In genomic region chr1:179293340-179294327, GRCh38 we compare ENCODE assay signal across 8 cellular contexts. TPM values are rescaled to one million over a fixed set of nuclear protein-coding genes. Genes with fewer than 3 reads are reported as not detected.
A peak's percentile ranks its signal among the peaks of the same experiment; 100 is the strongest.
DNase-seq lines count a peak whose midpoint lies in the region; ATAC-seq, FAIRE-seq and TF ChIP-seq lines count a peak whose summit lies in the region.

Gene SOAT1, plus strand, starts transcription at chr1:179293797. Its CDS starts 8,888 bp downstream, at chr1:179302685.

- intact Hi-C loops in kidney (cut with DNase I): no loop called here

- peak within 1 kb of the TSS; percentile 83 to 93 for H3K27ac ChIP-seq in kidney (ENCODE audit: low read depth in 2 of 2, low read length in 2 of 2)

- H3K4me3 ChIP-seq in kidney (ENCODE audit: low read length in 2 of 2): peak within 1 kb of the TSS; percentile 57 to 89

- TF ChIP-seq CTCF in AG09319 (IDR thresholded peaks at IDR 0.05; ENCODE audit: low read depth, low read length): peak; percentile 25
- TF ChIP-seq CTCF in kidney (IDR thresholded peaks at IDR 0.05; ENCODE audit: borderline replicate concordance, extremely low read depth, insufficient read depth): no peak

- ATAC-seq in GM18907 (IDR thresholded peaks at IDR 0.05; ENCODE audit: unreplicated experiment) (peak; percentile 96), HG03159 (IDR thresholded peaks at IDR 0.05; ENCODE audit: unreplicated experiment) (peak; percentile 97)
- peak; percentile 97 for ATAC-seq in activated CD4-positive, CD25-positive, alpha-beta regulatory T cell treated with anti-CD3 and anti-CD28 coated beads, Interleukin-2, amount 50 U/mL, for 24 hours

- H3K9me3 ChIP-seq in kidney (ENCODE audit: control insufficient read depth in 1 of 2, low read length in 2 of 2): no peaks in the 10 kb centered on the region

- peak within 1 kb of the TSS; percentile 72 to 81 for H3K9ac ChIP-seq in kidney (ENCODE audit: low read length in 2 of 2)

- peaks cover 8 to 12% of the 10 kb centered on the region in 2 donors for H3K4me1 ChIP-seq in kidney (ENCODE audit: control insufficient read depth in 1 of 2, insufficient read depth in 1 of 2, low read depth in 1 of 2, low read length in 2 of 2)

- FAIRE-seq in kidney (lab: Jason Lieb, UNC): no peak

- DNase-seq in AG09319 (ENCODE audit: extremely low read depth, low read depth) (peak; percentile 66), NCI-H345 treated with DMSO at 0.1 percent for 48 hours (lab: John Stamatoyannopoulos, UW; ENCODE audit: unreplicated experiment) (peak; percentile 88), cerebellar cortex (ENCODE audit: low spot score) (peak; percentile 93), kidney (peak; percentile 98)
- peak; percentile 87 to 92 for DNase-seq in stimulated activated CD4-positive, alpha-beta T cell treated with anti-CD3 and anti-CD28 coated beads, Interleukin-15, amount 100 ng/mL, for 48 hours (ENCODE audit: low read depth in 2 of 2)

- H3K36me3 ChIP-seq in kidney (ENCODE audit: control insufficient read depth in 1 of 2, insufficient read depth in 2 of 2, low read length in 2 of 2): no peaks in the 10 kb centered on the region

RNA-seq across cellular contexts. Expression of gene SOAT1, which starts in this region (rescaled TPM):
- total RNA-seq in kidney: 58.1 TPM
- 6.8 TPM for polyA plus RNA-seq in kidney (ENCODE audit: insufficient read depth, low read depth, low replicate concordance)

Comparison
In these comparisons a context has a peak if more than half of its experiments do, and no peak if none do; other contexts are left out.
1. Peak in every context shown above with its lines: DNase-seq, ATAC-seq, H3K4me3 ChIP-seq and H3K27ac ChIP-seq.